In genomic region chr19:3852614-3853254, GRCh38 we compare ENCODE assay signal across 1 cellular context.
A peak's percentile ranks its signal among the peaks of the same experiment; 100 is the strongest.
TF ChIP-seq lines count a peak whose summit lies in the region.

No MANE protein-coding gene starts in this region.

TF ChIP-seq in K562, 482 proteins besides CTCF, POLR2A, EP300 and RAD21 (continued from another document):
- TF ChIP-seq, protein P1, sequence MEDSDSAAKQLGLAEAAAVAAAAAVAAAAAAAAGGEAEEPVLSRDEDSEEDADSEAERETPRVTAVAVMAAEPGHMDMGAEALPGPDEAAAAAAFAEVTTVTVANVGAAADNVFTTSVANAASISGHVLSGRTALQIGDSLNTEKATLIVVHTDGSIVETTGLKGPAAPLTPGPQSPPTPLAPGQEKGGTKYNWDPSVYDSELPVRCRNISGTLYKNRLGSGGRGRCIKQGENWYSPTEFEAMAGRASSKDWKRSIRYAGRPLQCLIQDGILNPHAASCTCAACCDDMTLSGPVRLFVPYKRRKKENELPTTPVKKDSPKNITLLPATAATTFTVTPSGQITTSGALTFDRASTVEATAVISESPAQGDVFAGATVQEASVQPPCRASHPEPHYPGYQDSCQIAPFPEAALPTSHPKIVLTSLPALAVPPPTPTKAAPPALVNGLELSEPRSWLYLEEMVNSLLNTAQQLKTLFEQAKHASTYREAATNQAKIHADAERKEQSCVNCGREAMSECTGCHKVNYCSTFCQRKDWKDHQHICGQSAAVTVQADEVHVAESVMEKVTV (CRISPR knock-in tag; IDR thresholded peaks at IDR 0.05): peak; percentile 47
- peak; percentile 60 for TF ChIP-seq MAFG (tag; conservative IDR thresholded peaks at IDR 0.05)
- TF ChIP-seq ZC3H8 (IDR thresholded peaks at IDR 0.05): no peak
- no peak for TF ChIP-seq TEAD4 (IDR thresholded peaks at IDR 0.05; ENCODE audit: low read length)
- TF ChIP-seq TEAD4 (CRISPR knock-in tag; IDR thresholded peaks at IDR 0.05; ENCODE audit: borderline replicate concordance): 0 out of 2 replicates have a peak, but pooled peaks have one; percentile 12
- no peak for TF ChIP-seq NFYB (IDR thresholded peaks at IDR 0.05; ENCODE audit: extremely low read depth, insufficient read length)
- TF ChIP-seq, protein P2, sequence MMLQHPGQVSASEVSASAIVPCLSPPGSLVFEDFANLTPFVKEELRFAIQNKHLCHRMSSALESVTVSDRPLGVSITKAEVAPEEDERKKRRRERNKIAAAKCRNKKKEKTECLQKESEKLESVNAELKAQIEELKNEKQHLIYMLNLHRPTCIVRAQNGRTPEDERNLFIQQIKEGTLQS (IDR thresholded peaks at IDR 0.05): peak; percentile 78
- TF ChIP-seq, protein P2 (CRISPR knock-in tag; conservative IDR thresholded peaks at IDR 0.05): no peak
- no peak for TF ChIP-seq REST (CRISPR knock-in tag; IDR thresholded peaks at IDR 0.05; ENCODE audit: low read depth)
- TF ChIP-seq, protein P3, sequence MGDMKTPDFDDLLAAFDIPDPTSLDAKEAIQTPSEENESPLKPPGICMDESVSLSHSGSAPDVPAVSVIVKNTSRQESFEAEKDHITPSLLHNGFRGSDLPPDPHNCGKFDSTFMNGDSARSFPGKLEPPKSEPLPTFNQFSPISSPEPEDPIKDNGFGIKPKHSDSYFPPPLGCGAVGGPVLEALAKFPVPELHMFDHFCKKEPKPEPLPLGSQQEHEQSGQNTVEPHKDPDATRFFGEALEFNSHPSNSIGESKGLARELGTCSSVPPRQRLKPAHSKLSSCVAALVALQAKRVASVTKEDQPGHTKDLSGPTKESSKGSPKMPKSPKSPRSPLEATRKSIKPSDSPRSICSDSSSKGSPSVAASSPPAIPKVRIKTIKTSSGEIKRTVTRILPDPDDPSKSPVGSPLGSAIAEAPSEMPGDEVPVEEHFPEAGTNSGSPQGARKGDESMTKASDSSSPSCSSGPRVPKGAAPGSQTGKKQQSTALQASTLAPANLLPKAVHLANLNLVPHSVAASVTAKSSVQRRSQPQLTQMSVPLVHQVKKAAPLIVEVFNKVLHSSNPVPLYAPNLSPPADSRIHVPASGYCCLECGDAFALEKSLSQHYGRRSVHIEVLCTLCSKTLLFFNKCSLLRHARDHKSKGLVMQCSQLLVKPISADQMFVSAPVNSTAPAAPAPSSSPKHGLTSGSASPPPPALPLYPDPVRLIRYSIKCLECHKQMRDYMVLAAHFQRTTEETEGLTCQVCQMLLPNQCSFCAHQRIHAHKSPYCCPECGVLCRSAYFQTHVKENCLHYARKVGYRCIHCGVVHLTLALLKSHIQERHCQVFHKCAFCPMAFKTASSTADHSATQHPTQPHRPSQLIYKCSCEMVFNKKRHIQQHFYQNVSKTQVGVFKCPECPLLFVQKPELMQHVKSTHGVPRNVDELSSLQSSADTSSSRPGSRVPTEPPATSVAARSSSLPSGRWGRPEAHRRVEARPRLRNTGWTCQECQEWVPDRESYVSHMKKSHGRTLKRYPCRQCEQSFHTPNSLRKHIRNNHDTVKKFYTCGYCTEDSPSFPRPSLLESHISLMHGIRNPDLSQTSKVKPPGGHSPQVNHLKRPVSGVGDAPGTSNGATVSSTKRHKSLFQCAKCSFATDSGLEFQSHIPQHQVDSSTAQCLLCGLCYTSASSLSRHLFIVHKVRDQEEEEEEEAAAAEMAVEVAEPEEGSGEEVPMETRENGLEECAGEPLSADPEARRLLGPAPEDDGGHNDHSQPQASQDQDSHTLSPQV (IDR thresholded peaks at IDR 0.05): no peak
- 0 out of 2 replicates have a peak, but pooled peaks have one; percentile 43 for TF ChIP-seq JUN (IDR thresholded peaks at IDR 0.05; ENCODE audit: borderline replicate concordance, low read depth, low read length)
- no peak for TF ChIP-seq JUN (CRISPR knock-in tag; IDR thresholded peaks at IDR 0.05; ENCODE audit: borderline replicate concordance)
- TF ChIP-seq ZNF165 (CRISPR knock-in tag; IDR thresholded peaks at IDR 0.05; ENCODE audit: borderline replicate concordance): no peak
- TF ChIP-seq MAFF (IDR thresholded peaks at IDR 0.05; ENCODE audit: low read length): peak; percentile 39; the same call in 1 of the 2 replicates
- TF ChIP-seq MTA3 (IDR thresholded peaks at IDR 0.05; ENCODE audit: borderline replicate concordance): no peak
- TF ChIP-seq RCOR1 (IDR thresholded peaks at IDR 0.05; ENCODE audit: borderline replicate concordance in 1 of 2, low read depth in 2 of 2, low read length in 2 of 2): peak in 1 of 2 experiments; percentile 23; a peak in 1 of 4 replicates
- no peak for TF ChIP-seq ZNF282 (CRISPR knock-in tag; IDR thresholded peaks at IDR 0.05)
- TF ChIP-seq SRSF1 (IDR thresholded peaks at IDR 0.05; ENCODE audit: low read depth, low read length): no peak
- TF ChIP-seq CTBP1 (IDR thresholded peaks at IDR 0.05; ENCODE audit: borderline replicate concordance): peak; percentile 60; the same call in 1 of the 2 replicates
- TF ChIP-seq ZNF384 (IDR thresholded peaks at IDR 0.05; ENCODE audit: low read depth, low read length): peak; percentile 33; the same call in 1 of the 2 replicates
- no peak for TF ChIP-seq HMGN3 (IDR thresholded peaks at IDR 0.05; ENCODE audit: borderline replicate concordance, extremely low read depth, insufficient read length, low read depth, low read length)
- peak; percentile 46; the same call in 1 of the 2 replicates for TF ChIP-seq RB1 (IDR thresholded peaks at IDR 0.05; ENCODE audit: low read depth)
- no peak for TF ChIP-seq HNRNPUL1 (IDR thresholded peaks at IDR 0.05; ENCODE audit: low read length)
- TF ChIP-seq MTA1 (IDR thresholded peaks at IDR 0.05; ENCODE audit: borderline replicate concordance): no peak
- TF ChIP-seq, protein P4, sequence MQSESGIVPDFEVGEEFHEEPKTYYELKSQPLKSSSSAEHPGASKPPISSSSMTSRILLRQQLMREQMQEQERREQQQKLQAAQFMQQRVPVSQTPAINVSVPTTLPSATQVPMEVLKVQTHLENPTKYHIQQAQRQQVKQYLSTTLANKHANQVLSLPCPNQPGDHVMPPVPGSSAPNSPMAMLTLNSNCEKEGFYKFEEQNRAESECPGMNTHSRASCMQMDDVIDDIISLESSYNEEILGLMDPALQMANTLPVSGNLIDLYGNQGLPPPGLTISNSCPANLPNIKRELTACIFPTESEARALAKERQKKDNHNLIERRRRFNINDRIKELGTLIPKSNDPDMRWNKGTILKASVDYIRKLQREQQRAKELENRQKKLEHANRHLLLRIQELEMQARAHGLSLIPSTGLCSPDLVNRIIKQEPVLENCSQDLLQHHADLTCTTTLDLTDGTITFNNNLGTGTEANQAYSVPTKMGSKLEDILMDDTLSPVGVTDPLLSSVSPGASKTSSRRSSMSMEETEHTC (IDR thresholded peaks at IDR 0.05): no peak
- peak; percentile 72; the same call in 1 of the 2 replicates for TF ChIP-seq SMC3 (conservative IDR thresholded peaks at IDR 0.05; ENCODE audit: insufficient read depth, low read depth, low read length)
- peak; percentile 84 for TF ChIP-seq C11orf30 (IDR thresholded peaks at IDR 0.05; ENCODE audit: low read depth)
- TF ChIP-seq TEAD1 (CRISPR knock-in tag; IDR thresholded peaks at IDR 0.05): peak in 1 of 2 experiments; percentile 63; a peak in 1 of 4 replicates
- no peak for TF ChIP-seq HNRNPL (IDR thresholded peaks at IDR 0.05; ENCODE audit: low read depth, low read length)
- TF ChIP-seq NFIC (IDR thresholded peaks at IDR 0.05): peak; percentile 10; the same call in 1 of the 2 replicates
- TF ChIP-seq VEZF1 (CRISPR knock-in tag; IDR thresholded peaks at IDR 0.05): 0 out of 2 replicates have a peak, but pooled peaks have one; percentile 13
- no peak for TF ChIP-seq WHSC1 (IDR thresholded peaks at IDR 0.05; ENCODE audit: low read length)
- peak; percentile 69 for TF ChIP-seq FOSL1 (tag; conservative IDR thresholded peaks at IDR 0.05)
- peak; percentile 95 for TF ChIP-seq ZNF121 (CRISPR knock-in tag; conservative IDR thresholded peaks at IDR 0.05)
- TF ChIP-seq ZNF316 (IDR thresholded peaks at IDR 0.05): peak; percentile 85
- TF ChIP-seq RBFOX2 (IDR thresholded peaks at IDR 0.05; ENCODE audit: low read depth, low read length): no peak
- TF ChIP-seq, protein P5, sequence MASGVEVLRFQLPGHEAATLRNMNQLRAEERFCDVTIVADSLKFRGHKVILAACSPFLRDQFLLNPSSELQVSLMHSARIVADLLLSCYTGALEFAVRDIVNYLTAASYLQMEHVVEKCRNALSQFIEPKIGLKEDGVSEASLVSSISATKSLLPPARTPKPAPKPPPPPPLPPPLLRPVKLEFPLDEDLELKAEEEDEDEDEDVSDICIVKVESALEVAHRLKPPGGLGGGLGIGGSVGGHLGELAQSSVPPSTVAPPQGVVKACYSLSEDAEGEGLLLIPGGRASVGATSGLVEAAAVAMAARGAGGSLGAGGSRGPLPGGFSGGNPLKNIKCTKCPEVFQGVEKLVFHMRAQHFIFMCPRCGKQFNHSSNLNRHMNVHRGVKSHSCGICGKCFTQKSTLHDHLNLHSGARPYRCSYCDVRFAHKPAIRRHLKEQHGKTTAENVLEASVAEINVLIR (CRISPR knock-in tag; IDR thresholded peaks at IDR 0.05): no peak
- no peak for TF ChIP-seq ZFP30 (CRISPR knock-in tag; IDR thresholded peaks at IDR 0.05; ENCODE audit: borderline replicate concordance)
- no peak for TF ChIP-seq ZNF785 (CRISPR knock-in tag; IDR thresholded peaks at IDR 0.05)
- TF ChIP-seq ETV6 (IDR thresholded peaks at IDR 0.05; ENCODE audit: borderline replicate concordance in 1 of 2, low read depth in 2 of 2, low read length in 1 of 2): no peak
- no peak for TF ChIP-seq ETV6 (CRISPR knock-in tag; IDR thresholded peaks at IDR 0.05; ENCODE audit: borderline replicate concordance)
- TF ChIP-seq EGR1 (conservative IDR thresholded peaks at IDR 0.05): 0 out of 2 replicates have a peak, but pooled peaks have one; percentile 21
- peak; percentile 79 for TF ChIP-seq MAFK (IDR thresholded peaks at IDR 0.05; ENCODE audit: low read length)
- peak; percentile 58; the same call in 1 of the 2 replicates for TF ChIP-seq JUND (IDR thresholded peaks at IDR 0.05; ENCODE audit: borderline replicate concordance, low read depth, low read length)
- peak; percentile 57; the same call in 1 of the 3 replicates for TF ChIP-seq JUND (tag; IDR thresholded peaks at IDR 0.05; ENCODE audit: borderline replicate concordance, low read depth, low read length)
- no peak for TF ChIP-seq POLR2AphosphoS2 (IDR thresholded peaks at IDR 0.05; ENCODE audit: low read length)
- no peak for TF ChIP-seq RUNX1 (IDR thresholded peaks at IDR 0.05; ENCODE audit: low read depth)
